In genomic region chr1:35577071-35577998, GRCh38 we compare ENCODE assay signal across 8 cellular contexts. TPM values are rescaled to one million over a fixed set of nuclear protein-coding genes. Genes with fewer than 3 reads are reported as not detected.
DNase-seq lines count a peak whose midpoint lies in the region; ATAC-seq and TF ChIP-seq lines count a peak whose summit lies in the region.

No MANE protein-coding gene starts in this region.

- TF ChIP-seq POLR2A in vagina (IDR thresholded peaks at IDR 0.05) = no peak

- intact Hi-C loops in vagina (cut with DNase I) = no loop called here

- peak overlapping the region; percentile 77 for H3K27ac ChIP-seq in neutrophil
- no peak overlapping the region for H3K27ac ChIP-seq in vagina

- TF ChIP-seq CTCF in GM12875 (IDR thresholded peaks at IDR 0.05; ENCODE audit: borderline replicate concordance, insufficient read depth, low read depth, low read length) (no peak), neutrophil (IDR thresholded peaks at IDR 0.05) (no peak), vagina (IDR thresholded peaks at IDR 0.05) (no peak)

- H3K4me1 ChIP-seq in neutrophil (ENCODE audit: control insufficient read depth in 1 of 2, insufficient read depth in 1 of 2, low read depth in 1 of 2, low read length in 1 of 2) = peaks cover 32 to 33% of the 10 kb centered on the region in 2 experiments
- peaks cover 28% of the 10 kb centered on the region for H3K4me1 ChIP-seq in vagina

- H3K9me3 ChIP-seq in neutrophil = no peaks in the 10 kb centered on the region
- no peaks in the 10 kb centered on the region for H3K9me3 ChIP-seq in vagina

- ATAC-seq in HG03342 (IDR thresholded peaks at IDR 0.05; ENCODE audit: unreplicated experiment) (peak; percentile 52), esophagus mucosa (peak; percentile 58)

- H3K27me3 ChIP-seq in neutrophil (peaks cover 27% of the 10 kb centered on the region), vagina (no peaks in the 10 kb centered on the region)

- DNase-seq in activated CD8-positive, alpha-beta memory T cell treated with anti-CD3 and anti-CD28 coated beads for 24 hours = peak; percentile 85
- DNase-seq in vagina (ENCODE audit: extremely low spot score in 2 of 2) = no peak
- DNase-seq in LoVo (ENCODE audit: low spot score) = no peak
- DNase-seq in DMS114 treated with DMSO at 0.1 percent for 48 hours (lab: John Stamatoyannopoulos, UW; ENCODE audit: unreplicated experiment) = no peak

- peak overlapping the region; percentile 54 for H3K4me3 ChIP-seq in GM12875 (ENCODE audit: low read depth, low read length)
- peak overlapping the region; percentile 88 to 92 for H3K4me3 ChIP-seq in neutrophil (ENCODE audit: low read depth in 1 of 2, low read length in 1 of 2)
- H3K4me3 ChIP-seq in vagina = peak overlapping the region; percentile 43 to 46

- H3K36me3 ChIP-seq in neutrophil = no peaks in the 10 kb centered on the region
- no peaks in the 10 kb centered on the region for H3K36me3 ChIP-seq in vagina

RNA-seq across cellular contexts. Expression of gene TFAP2E, which starts 4.2 kb away (rescaled TPM):
- 1.1 TPM for total RNA-seq in esophagus mucosa
- total RNA-seq in vagina = 6.4 TPM

RNA-seq across cellular contexts. Expression of gene NCDN, which starts 19.7 kb away (rescaled TPM):
- total RNA-seq in esophagus mucosa (10.6 TPM), vagina (24.8 TPM)

RNA-seq across cellular contexts. Expression of gene KIAA0319L, which starts 20.1 kb away (rescaled TPM):
- total RNA-seq in esophagus mucosa = 28.2 TPM
- 50.6 TPM for total RNA-seq in vagina
